ENCODE assay signal across 26 cellular contexts in genomic region chr1:170369417-170369816, GRCh38.
"Had no signal": no experiment of that assay in that cellular context is flagged by ENCODE, and none has a peak within 500 bp of the region (broad histone marks: within the 10 kb centered on the region; RNA-seq: fewer than 3 reads in every experiment).

No MANE protein-coding gene starts in this region.

- H3K27ac ChIP-seq: left ventricle myocardium inferior, neutrophil, ovary, skin epidermis, suprapubic skin, thoracic aorta, tibial artery, upper lobe of right lung had no signal

- H3K4me3 Mint-ChIP-seq: memory B cell; naive thymus-derived CD8-positive, alpha-beta T cell; nephron; neural crest cell; stimulated activated naive B cell treated with anti-CD40 and anti-IgM and Interleukin-4, amounts not matched to agents 10 μg/mL and 1 μg/mL and 100 μg/mL, for 72 hours had no signal

- ATAC-seq: naive thymus-derived CD8-positive, alpha-beta T cell; right cardiac atrium; stimulated activated naive B cell treated with anti-CD40 and anti-IgM and Interleukin-4, amounts not matched to agents 10 μg/mL and 1 μg/mL and 100 μg/mL, for 72 hours; stimulated activated naive CD8-positive, alpha-beta T cell treated with anti-CD3 and anti-CD28 coated beads, Interleukin-15, Interleukin-2, amounts not matched to agents 100 U/mL and 50 U/mL, for 24 hours; upper lobe of right lung had no signal

- H3K27me3 Mint-ChIP-seq: progenitor cell of endocrine pancreas; stimulated activated naive B cell treated with anti-CD40 and anti-IgM and Interleukin-4, amounts not matched to agents 10 μg/mL and 1 μg/mL and 100 μg/mL, for 72 hours had no signal

- H3K9me3 ChIP-seq: neutrophil, ovary, suprapubic skin, thoracic aorta, tibial artery, upper lobe of right lung had no signal

- H3K4me3 ChIP-seq: left ventricle myocardium inferior, lung, ovary, skin epidermis, suprapubic skin, thoracic aorta, tibial artery, upper lobe of right lung had no signal

- H3K4me1 Mint-ChIP-seq: memory B cell; naive thymus-derived CD8-positive, alpha-beta T cell; nephron; neural crest cell; stimulated activated naive B cell treated with anti-CD40 and anti-IgM and Interleukin-4, amounts not matched to agents 10 μg/mL and 1 μg/mL and 100 μg/mL, for 72 hours had no signal

- H3K4me1 ChIP-seq: left ventricle myocardium inferior, suprapubic skin, tibial artery, upper lobe of right lung had no signal

- H3K9me3 Mint-ChIP-seq: neural crest cell had no signal

- H3K36me3 Mint-ChIP-seq: memory B cell; stimulated activated naive B cell treated with anti-CD40 and anti-IgM and Interleukin-4, amounts not matched to agents 10 μg/mL and 1 μg/mL and 100 μg/mL, for 72 hours had no signal

- H3K27ac Mint-ChIP-seq: memory B cell; nephron; progenitor cell of endocrine pancreas; stimulated activated naive B cell treated with anti-CD40 and anti-IgM and Interleukin-4, amounts not matched to agents 10 μg/mL and 1 μg/mL and 100 μg/mL, for 72 hours had no signal

- DNase-seq: hypothalamus; islet precursor cell; left ventricle myocardium inferior; midbrain; naive thymus-derived CD8-positive, alpha-beta T cell; occipital lobe; ovary; right cardiac atrium; stimulated activated CD4-positive, alpha-beta T cell treated with anti-CD3 and anti-CD28 coated beads, Interleukin-12 subunit alpha, Interleukin-12 subunit beta, amount 100 ng/mL, for 4 hours; stimulated activated CD4-positive, alpha-beta T cell treated with anti-CD3 and anti-CD28 coated beads, Interleukin-15, amount 100 ng/mL, for 24 hours; stimulated activated CD4-positive, alpha-beta T cell treated with anti-CD3 and anti-CD28 coated beads, Interleukin-2, amount 100 ng/mL, for 24 hours; stimulated activated CD4-positive, alpha-beta T cell treated with anti-CD3 and anti-CD28 coated beads, Interleukin-4, amount 100 ng/mL, for 1 hour; stimulated activated naive B cell treated with anti-CD40 and anti-IgM and Interleukin-4, amounts not matched to agents 10 μg/mL and 1 μg/mL and 100 μg/mL, for 72 hours; stimulated activated naive CD8-positive, alpha-beta T cell treated with anti-CD3 and anti-CD28 coated beads, Interleukin-15, Interleukin-2, amounts not matched to agents 100 U/mL and 50 U/mL, for 24 hours; tibial artery; trophoblast cell; upper lobe of right lung had no signal

- H3K36me3 ChIP-seq: left ventricle myocardium inferior, neutrophil, ovary, suprapubic skin, thoracic aorta, tibial artery, upper lobe of right lung had no signal

- H3K27me3 ChIP-seq: neutrophil, ovary, suprapubic skin, tibial artery, upper lobe of right lung had no signal
